23 cellular contexts compared by ENCODE assay signal in the genomic region with DNA sequence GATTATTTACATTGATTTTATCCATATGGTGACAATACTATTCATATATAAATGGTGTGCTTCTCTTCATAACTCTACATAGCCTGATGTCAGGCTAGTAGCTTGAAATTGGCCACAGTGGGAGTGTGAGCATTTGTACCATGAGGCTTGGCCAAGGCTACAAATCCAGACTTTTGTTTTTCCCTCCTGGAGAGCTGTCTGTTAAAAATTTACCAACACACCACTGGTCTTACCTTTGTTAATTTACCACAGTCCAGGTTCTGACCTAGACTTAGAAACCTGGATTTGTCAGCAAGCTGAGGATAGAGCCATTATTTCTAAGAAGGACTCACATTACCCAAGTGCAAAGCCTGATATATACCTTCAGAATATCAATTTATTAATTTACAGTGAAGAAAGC. TPM values are rescaled to one million over a fixed set of nuclear protein-coding genes. Genes with fewer than 3 reads are reported as not detected.
A peak's percentile ranks its signal among the peaks of the same experiment; 100 is the strongest.
DNase-seq lines count a peak whose midpoint lies in the region; ATAC-seq, FAIRE-seq and TF ChIP-seq lines count a peak whose summit lies in the region.
"Had no signal": no experiment of that assay in that cellular context is flagged by ENCODE, and none has a peak within 500 bp of the region (broad histone marks: within the 10 kb centered on the region; RNA-seq: fewer than 3 reads in every experiment).

No MANE protein-coding gene starts in this region.

- no peak overlapping the region for H4K8ac ChIP-seq in mesenchymal stem cell (ENCODE audit: low read length)

- H3K14ac ChIP-seq in mesenchymal stem cell (ENCODE audit: low read length in 2 of 2), result no peak overlapping the region

- no peak for FAIRE-seq in pancreas (lab: Jason Lieb, UNC)
- FAIRE-seq: A549, D721Med, G401.6, GM12891, GM18507, GM19239 had no signal

- no peak overlapping the region for H3K23ac ChIP-seq in mesenchymal stem cell (ENCODE audit: low read length in 2 of 2)

- H2BK5ac ChIP-seq in mesenchymal stem cell (ENCODE audit: low read depth, low read length, poor library complexity, severe bottlenecking), result no peak overlapping the region

- H3K9me3 ChIP-seq in body of pancreas (no peaks in the 10 kb centered on the region), mesenchymal stem cell (ENCODE audit: control insufficient read depth, low read length) (no peaks in the 10 kb centered on the region), pancreas (no peaks in the 10 kb centered on the region)
- H3K9me3 ChIP-seq: A549, Caco-2 had no signal

- no peak overlapping the region for H2AFZ ChIP-seq in mesenchymal stem cell (ENCODE audit: low read depth, low read length)

- no peak overlapping the region for H3K9ac ChIP-seq in mesenchymal stem cell (ENCODE audit: low read length)
- H3K9ac ChIP-seq: BLaER1 treated with 17β-estradiol and CSF1 and Interleukin-3, amounts not matched to agents 10 nM and 100 nM had no signal

- peak overlapping the region; percentile 36 for H2AK5ac ChIP-seq in mesenchymal stem cell (ENCODE audit: low read length, severe bottlenecking)

- H2BK120ac ChIP-seq in mesenchymal stem cell (ENCODE audit: low read depth, low read length), result no peak overlapping the region

- H3K4me2 ChIP-seq in mesenchymal stem cell (ENCODE audit: low read length, poor library complexity, severe bottlenecking), result no peak overlapping the region
- H3K4me2 ChIP-seq: A549; BLaER1 treated with 17β-estradiol and CSF1 and Interleukin-3, amounts not matched to agents 10 nM and 100 nM had no signal

- no peak for TF ChIP-seq CTCF in body of pancreas (IDR thresholded peaks at IDR 0.05)
- no peak for TF ChIP-seq CTCF in pancreas (IDR thresholded peaks at IDR 0.05)

- H3K4me1 ChIP-seq in body of pancreas (peaks cover 14% of the 10 kb centered on the region), mesenchymal stem cell (ENCODE audit: control insufficient read depth, insufficient read depth, low read depth, low read length) (peaks cover 2% of the 10 kb centered on the region), pancreas (no peaks in the 10 kb centered on the region)
- H3K4me1 ChIP-seq: A549 had no signal

- H3K4ac ChIP-seq in mesenchymal stem cell (ENCODE audit: low read depth in 1 of 2, low read length in 2 of 2), result no peak overlapping the region

- no peak overlapping the region for H2BK12ac ChIP-seq in mesenchymal stem cell (ENCODE audit: low read length in 2 of 2)

- no peak overlapping the region for H3K18ac ChIP-seq in mesenchymal stem cell (ENCODE audit: low read depth in 1 of 2, low read length in 2 of 2)

- peak overlapping the region in 1 of 4 donors; percentile 7 for H3K27ac ChIP-seq in body of pancreas
- no peak overlapping the region for H3K27ac ChIP-seq in mesenchymal stem cell (ENCODE audit: low read length, poor library complexity, severe bottlenecking)
- no peak overlapping the region for H3K27ac ChIP-seq in pancreas
- H3K27ac ChIP-seq: 22Rv1; A549; BLaER1 treated with 17β-estradiol and CSF1 and Interleukin-3, amounts not matched to agents 10 nM and 100 nM; C4-2B had no signal

- no peak for TF ChIP-seq POLR2A in body of pancreas (IDR thresholded peaks at IDR 0.05)

- H3K27me3 ChIP-seq in body of pancreas (no peaks in the 10 kb centered on the region), mesenchymal stem cell (ENCODE audit: control insufficient read depth in 1 of 2, insufficient read depth in 1 of 2, low read length in 2 of 2) (peaks cover 0 to 3% of the 10 kb centered on the region in 2 experiments), pancreas (no peaks in the 10 kb centered on the region)
- H3K27me3 ChIP-seq: BLaER1 treated with 17β-estradiol and CSF1 and Interleukin-3, amounts not matched to agents 10 nM and 100 nM had no signal

- peak; percentile 38 for ATAC-seq in body of pancreas
- ATAC-seq in pancreas, result peak in 3 of 4 donors; percentile 43 to 54 (median 49)
- no peak for ATAC-seq in GM18517 (IDR thresholded peaks at IDR 0.05; ENCODE audit: unreplicated experiment)
- ATAC-seq: A549; CD8-positive, alpha-beta T cell had no signal

- no peak overlapping the region for H4K91ac ChIP-seq in mesenchymal stem cell (ENCODE audit: low read length)

- no peak overlapping the region for H2BK15ac ChIP-seq in mesenchymal stem cell (ENCODE audit: low read depth, poor library complexity, severe bottlenecking)

- no peak overlapping the region for H3K4me3 ChIP-seq in body of pancreas
- H3K4me3 ChIP-seq in mesenchymal stem cell (ENCODE audit: insufficient read depth in 1 of 2, low read depth in 1 of 2, low read length in 2 of 2), result no peak overlapping the region
- no peak overlapping the region for H3K4me3 ChIP-seq in pancreas
- H3K4me3 ChIP-seq: A549; BLaER1 treated with 17β-estradiol and CSF1 and Interleukin-3, amounts not matched to agents 10 nM and 100 nM had no signal

- DNase-seq in body of pancreas, result no peak
- no peak for DNase-seq in mesenchymal stem cell
- no peak for DNase-seq in pancreas
- no peak for DNase-seq in NCI-H510A treated with DMSO at 0.1 percent for 48 hours (lab: John Stamatoyannopoulos, UW)
- DNase-seq in globus pallidus (ENCODE audit: low spot score), result no peak
- DNase-seq: AML-193; Caco-2; Calu3; CD4-positive, alpha-beta T cell; CD8-positive, alpha-beta T cell; DMS79 treated with DMSO at 0.1 percent for 48 hours; GF-D8 had no signal

- intact Hi-C loops in body of pancreas (cut with DNase I) (no loop called here), pancreas (cut with DNase I) (no loop called here)

- no peaks in the 10 kb centered on the region for H3K79me1 ChIP-seq in mesenchymal stem cell (replicated peaks; ENCODE audit: low read length, poor library complexity, severe bottlenecking)

- no peaks in the 10 kb centered on the region for H3K36me3 ChIP-seq in body of pancreas (replicated peaks in 1 of 2; ENCODE audit: insufficient read depth in 1 of 2, low read depth in 2 of 2)
- H3K36me3 ChIP-seq in mesenchymal stem cell (ENCODE audit: control insufficient read depth in 1 of 2, insufficient read depth in 2 of 2, low read depth in 1 of 2, low read length in 2 of 2), result no peaks in the 10 kb centered on the region
- no peaks in the 10 kb centered on the region for H3K36me3 ChIP-seq in pancreas
- H3K36me3 ChIP-seq: BLaER1 treated with 17β-estradiol and CSF1 and Interleukin-3, amounts not matched to agents 10 nM and 100 nM had no signal

RNA-seq across cellular contexts. Expression of gene ATRNL1, which starts 45.5 kb away (rescaled TPM):
- total RNA-seq in body of pancreas (1 to 10 TPM; 3.0 to 6.5 TPM), pancreas (1 to 10 TPM; 1.7 to 5.7 (median 4.5) TPM)
- polyA plus RNA-seq in mesenchymal stem cell (2013, experiment 1 of 2), result 10.4 TPM
- 10.2 TPM for polyA plus RNA-seq in mesenchymal stem cell (2013, experiment 2 of 2)
- polyA plus RNA-seq in pancreas, result 1 to 10 TPM in 1 of 2 donors, under 1 TPM in 1; 0.91 to 3.2 TPM
- total RNA-seq: Caco-2; CD4-positive, alpha-beta T cell; CD8-positive, alpha-beta T cell had no signal
- polyA plus RNA-seq: BJ had no signal
